15 cellular contexts compared by ENCODE assay signal in genomic region chr11:129316781-129317180, GRCh38. TPM values are rescaled to one million over a fixed set of nuclear protein-coding genes. Genes with fewer than 3 reads are reported as not detected.
"Had no signal": no experiment of that assay in that cellular context is flagged by ENCODE, and none has a peak within 500 bp of the region (broad histone marks: within the 10 kb centered on the region; RNA-seq: fewer than 3 reads in every experiment).

No MANE protein-coding gene starts in this region.

- ATAC-seq: gastroesophageal sphincter; stimulated activated memory B cell treated with anti-CD40 and anti-IgM and Interleukin-4, amounts not matched to agents 10 μg/mL and 1 μg/mL and 100 μg/mL, for 72 hours; T-cell had no signal

- H3K4me1 Mint-ChIP-seq: stimulated activated memory B cell treated with anti-CD40 and anti-IgM and Interleukin-4, amounts not matched to agents 10 μg/mL and 1 μg/mL and 100 μg/mL, for 72 hours had no signal

- H3K9me3 Mint-ChIP-seq: neural progenitor cell; stimulated activated memory B cell treated with anti-CD40 and anti-IgM and Interleukin-4, amounts not matched to agents 10 μg/mL and 1 μg/mL and 100 μg/mL, for 72 hours; T-cell had no signal

- H3K27ac ChIP-seq: gastroesophageal sphincter, neural progenitor cell, parathyroid adenoma, right atrium auricular region had no signal

- H3K9me3 ChIP-seq: gastroesophageal sphincter, right atrium auricular region had no signal

- DNase-seq: activated CD4-positive, alpha-beta T cell treated with anti-CD3 and anti-CD28 coated beads for 48 hours; activated naive CD4-positive, alpha-beta T cell treated with Interleukin-2 at 50 U/mL for 16 hours; hippocampal formation; kidney glomerular epithelial cell; stimulated activated CD4-positive, alpha-beta T cell treated with anti-CD3 and anti-CD28 coated beads, Interleukin-1b, Interleukin-23, amount 100 ng/mL, for 48 hours; T-cell; T1000 had no signal

- H3K36me3 Mint-ChIP-seq: neural progenitor cell; stimulated activated memory B cell treated with anti-CD40 and anti-IgM and Interleukin-4, amounts not matched to agents 10 μg/mL and 1 μg/mL and 100 μg/mL, for 72 hours; T-cell had no signal

- H3K4me3 Mint-ChIP-seq: neural progenitor cell; stimulated activated memory B cell treated with anti-CD40 and anti-IgM and Interleukin-4, amounts not matched to agents 10 μg/mL and 1 μg/mL and 100 μg/mL, for 72 hours; T-cell had no signal

- H3K4me3 ChIP-seq: gastroesophageal sphincter, neural progenitor cell, right atrium auricular region had no signal

- H3K4me1 ChIP-seq: parathyroid adenoma had no signal

- H3K27ac Mint-ChIP-seq: neural progenitor cell; stimulated activated memory B cell treated with anti-CD40 and anti-IgM and Interleukin-4, amounts not matched to agents 10 μg/mL and 1 μg/mL and 100 μg/mL, for 72 hours; T-cell had no signal

- H3K36me3 ChIP-seq: gastroesophageal sphincter, neural progenitor cell, right atrium auricular region had no signal

- H3K27me3 ChIP-seq: neural progenitor cell, right atrium auricular region had no signal

- H3K27me3 Mint-ChIP-seq: T-cell had no signal

RNA-seq across cellular contexts. Expression of gene BARX2, which starts 58.9 kb away (rescaled TPM):
- total RNA-seq: astrocyte, cardiac septum, subcutaneous adipose tissue, T-cell had no signal
